Comparison of ENCODE assay signal across 27 cellular contexts in genomic region chr6:166237611-166238010, GRCh38.
DNase-seq lines count a peak whose midpoint lies in the region; ATAC-seq and TF ChIP-seq lines count a peak whose summit lies in the region.
"Had no signal": no experiment of that assay in that cellular context is flagged by ENCODE, and none has a peak within 500 bp of the region (broad histone marks: within the 10 kb centered on the region; RNA-seq: fewer than 3 reads in every experiment).

No MANE protein-coding gene starts in this region.

- H3K4me1 Mint-ChIP-seq in endothelial cell (ENCODE audit: unreplicated experiment) = peaks cover 10% of the 10 kb centered on the region
- H3K4me1 Mint-ChIP-seq: mesothelial cell of epicardium, nephron had no signal

- H3K27ac ChIP-seq in BLaER1 (no peak overlapping the region), GM23248 (no peak overlapping the region), osteoblast (ENCODE audit: low read depth, low read length) (no peak overlapping the region), PC-3 (ENCODE audit: low read length) (no peak overlapping the region), trophoblast cell (ENCODE audit: low read depth, low read length) (no peak overlapping the region)
- H3K27ac ChIP-seq: tibial nerve had no signal

- 6 to 7% methylated on average over 5 of the region's 5 CpGs for WGBS in GM23248 (ENCODE audit: low coverage in 1 of 2, low lambda C conversion rate in 2 of 2, missing lambda C conversion rate in 2 of 2), 2 experiments
- no CpG with 5 or more reads among the region's 5 CpGs for WGBS in trophoblast cell (ENCODE audit: extremely low coverage, insufficient coverage, insufficient read length)

- H3K36me3 ChIP-seq in BLaER1 = no peaks in the 10 kb centered on the region
- no peaks in the 10 kb centered on the region for H3K36me3 ChIP-seq in GM23248 (ENCODE audit: low read depth)
- H3K36me3 ChIP-seq in osteoblast (ENCODE audit: insufficient read depth, low read length) = no peaks in the 10 kb centered on the region
- H3K36me3 ChIP-seq in PC-3 (ENCODE audit: low read depth, low read length) = no peaks in the 10 kb centered on the region
- no peaks in the 10 kb centered on the region for H3K36me3 ChIP-seq in trophoblast cell (ENCODE audit: control insufficient read depth in 1 of 2, insufficient read depth in 2 of 2, low read length in 2 of 2)
- H3K36me3 ChIP-seq: tibial nerve had no signal

- no peak overlapping the region for H3K18ac ChIP-seq in trophoblast cell (ENCODE audit: low read length)

- TF ChIP-seq CTCF in endothelial cell (IDR thresholded peaks at IDR 0.05; ENCODE audit: unreplicated experiment) = no peak
- TF ChIP-seq CTCF in osteoblast (IDR thresholded peaks at IDR 0.05; ENCODE audit: extremely low read depth, low read depth, low read length) = no peak
- TF ChIP-seq CTCF in PC-3 (conservative IDR thresholded peaks at IDR 0.05; ENCODE audit: low read depth, low read length) = no peak

- peak overlapping the region; percentile 64 for H3K4me2 ChIP-seq in BLaER1
- no peak overlapping the region for H3K4me2 ChIP-seq in GM23248 (ENCODE audit: unreplicated experiment)
- H3K4me2 ChIP-seq in osteoblast (ENCODE audit: insufficient read depth, low read length) = no peak overlapping the region
- no peak overlapping the region for H3K4me2 ChIP-seq in PC-3 (ENCODE audit: low read length)
- no peak overlapping the region for H3K4me2 ChIP-seq in trophoblast cell (ENCODE audit: low read length)
- H3K4me2 ChIP-seq: GM23338 had no signal

- no peak overlapping the region for H3K9ac ChIP-seq in BLaER1
- no peak overlapping the region for H3K9ac ChIP-seq in GM23248
- no peak overlapping the region for H3K9ac ChIP-seq in PC-3 (ENCODE audit: low read length)
- no peak overlapping the region for H3K9ac ChIP-seq in trophoblast cell (ENCODE audit: low read length)

- no peak overlapping the region for H3K4ac ChIP-seq in trophoblast cell (ENCODE audit: low read depth, low read length)

- H3F3A ChIP-seq in GM23248 (ENCODE audit: insufficient read depth) (no peaks in the 10 kb centered on the region), PC-3 (ENCODE audit: low read length, unreplicated experiment) (no peaks in the 10 kb centered on the region)

- intact Hi-C loops in PC-3 (cut with micrococcal nuclease) = no loop called here

- in situ Hi-C loops in GM23248 (cut with MboI) = no loop called here

- no peak overlapping the region for H3K23ac ChIP-seq in trophoblast cell (ENCODE audit: low read length)

- no peaks in the 10 kb centered on the region for H3K9me3 Mint-ChIP-seq in endothelial cell (ENCODE audit: unreplicated experiment)
- H3K9me3 Mint-ChIP-seq: activated naive CD4-positive, alpha-beta T cell treated with anti-CD3 and anti-CD28 coated beads, Interleukin-2, amount 10 ng/mL, durations not matched to agents 7 days and 5 days; activated T-cell treated with anti-CD3 and anti-CD28 coated beads, Interleukin-2, amount 50 U/mL, for 72 hours; central memory CD8-positive, alpha-beta T cell; GM23338; mesothelial cell of epicardium; nephron; stimulated activated naive B cell treated with anti-CD40 and anti-IgM and Interleukin-4, amounts not matched to agents 10 μg/mL and 1 μg/mL and 100 μg/mL, for 72 hours had no signal

- H3K79me1 ChIP-seq in trophoblast cell (ENCODE audit: low read length) = no peaks in the 10 kb centered on the region

- no peak overlapping the region for H2BK12ac ChIP-seq in trophoblast cell (ENCODE audit: low read length)

- H3K4me3 Mint-ChIP-seq in endothelial cell (ENCODE audit: unreplicated experiment) = no peak overlapping the region
- H3K4me3 Mint-ChIP-seq: activated naive CD4-positive, alpha-beta T cell treated with anti-CD3 and anti-CD28 coated beads, Interleukin-2, amount 10 ng/mL, durations not matched to agents 7 days and 5 days; activated T-cell treated with anti-CD3 and anti-CD28 coated beads, Interleukin-2, amount 50 U/mL, for 72 hours; central memory CD8-positive, alpha-beta T cell; GM23338; mesothelial cell of epicardium; nephron; stimulated activated naive B cell treated with anti-CD40 and anti-IgM and Interleukin-4, amounts not matched to agents 10 μg/mL and 1 μg/mL and 100 μg/mL, for 72 hours had no signal

- no peaks in the 10 kb centered on the region for H3K36me3 Mint-ChIP-seq in endothelial cell (ENCODE audit: low read depth, unreplicated experiment)
- H3K36me3 Mint-ChIP-seq: activated naive CD4-positive, alpha-beta T cell treated with anti-CD3 and anti-CD28 coated beads, Interleukin-2, amount 10 ng/mL, durations not matched to agents 7 days and 5 days; mesothelial cell of epicardium; stimulated activated naive B cell treated with anti-CD40 and anti-IgM and Interleukin-4, amounts not matched to agents 10 μg/mL and 1 μg/mL and 100 μg/mL, for 72 hours had no signal

- H3K9me2 ChIP-seq in GM23248 (ENCODE audit: insufficient read depth) = no peaks in the 10 kb centered on the region
- no peaks in the 10 kb centered on the region for H3K9me2 ChIP-seq in PC-3 (replicated peaks; ENCODE audit: low read length)

- H4K20me1 ChIP-seq in BLaER1 (no peaks in the 10 kb centered on the region), GM23248 (ENCODE audit: insufficient read depth) (no peaks in the 10 kb centered on the region), osteoblast (ENCODE audit: insufficient read depth, low read length) (no peaks in the 10 kb centered on the region), PC-3 (ENCODE audit: low read length) (no peaks in the 10 kb centered on the region)

- no peak overlapping the region for H2BK120ac ChIP-seq in trophoblast cell (ENCODE audit: insufficient read depth, low read length, poor library complexity)

- H3K4me1 ChIP-seq in BLaER1 (peaks cover 22% of the 10 kb centered on the region), GM23248 (ENCODE audit: insufficient read depth) (no peaks in the 10 kb centered on the region), osteoblast (ENCODE audit: insufficient read depth, low read length) (no peaks in the 10 kb centered on the region), PC-3 (ENCODE audit: insufficient read depth, low read length) (no peaks in the 10 kb centered on the region), trophoblast cell (ENCODE audit: control insufficient read depth in 1 of 2, insufficient read depth in 2 of 2, low read length in 2 of 2) (peaks cover 0 to 3% of the 10 kb centered on the region in 2 experiments)
- H3K4me1 ChIP-seq: tibial nerve had no signal

- POLR2A ChIA-PET in PC-3 (lab: Charles Lee; ENCODE audit: unreplicated experiment) = no interaction called here

- H3K79me2 ChIP-seq in GM23248 (ENCODE audit: insufficient read depth) (no peaks in the 10 kb centered on the region), osteoblast (ENCODE audit: insufficient read depth, low read length) (no peaks in the 10 kb centered on the region), PC-3 (ENCODE audit: low read length) (no peaks in the 10 kb centered on the region), trophoblast cell (ENCODE audit: control insufficient read depth, insufficient read depth, low read length, poor library complexity) (no peaks in the 10 kb centered on the region)

- H3K9me3 ChIP-seq in BLaER1 = no peaks in the 10 kb centered on the region
- H3K9me3 ChIP-seq in GM23248 (ENCODE audit: low read depth) = no peaks in the 10 kb centered on the region
- no peaks in the 10 kb centered on the region for H3K9me3 ChIP-seq in osteoblast (ENCODE audit: low read depth, low read length)
- no peaks in the 10 kb centered on the region for H3K9me3 ChIP-seq in PC-3 (ENCODE audit: low read length)
- peaks cover 3% of the 10 kb centered on the region for H3K9me3 ChIP-seq in trophoblast cell (ENCODE audit: insufficient read depth, low read depth, low read length)
- H3K9me3 ChIP-seq: tibial nerve had no signal

- no peak overlapping the region for H2BK5ac ChIP-seq in trophoblast cell (ENCODE audit: low read depth, low read length, poor library complexity)

- no peak overlapping the region for H4K8ac ChIP-seq in trophoblast cell (ENCODE audit: low read depth, low read length)

- no peak overlapping the region for H4K91ac ChIP-seq in trophoblast cell (ENCODE audit: low read depth, low read length)

- peak overlapping the region; percentile 38 for H3K27ac Mint-ChIP-seq in endothelial cell (ENCODE audit: unreplicated experiment)
- H3K27ac Mint-ChIP-seq: activated naive CD4-positive, alpha-beta T cell treated with anti-CD3 and anti-CD28 coated beads, Interleukin-2, amount 10 ng/mL, durations not matched to agents 7 days and 5 days; activated T-cell treated with anti-CD3 and anti-CD28 coated beads, Interleukin-2, amount 50 U/mL, for 72 hours; GM23338; mesothelial cell of epicardium; nephron; progenitor cell of endocrine pancreas; stimulated activated naive B cell treated with anti-CD40 and anti-IgM and Interleukin-4, amounts not matched to agents 10 μg/mL and 1 μg/mL and 100 μg/mL, for 72 hours had no signal

- no peak overlapping the region for H3K14ac ChIP-seq in trophoblast cell (ENCODE audit: low read length)

- peaks cover 13% of the 10 kb centered on the region for H3K27me3 Mint-ChIP-seq in endothelial cell (ENCODE audit: unreplicated experiment)

- H2AFZ ChIP-seq in GM23248 = no peak overlapping the region
- H2AFZ ChIP-seq in osteoblast (ENCODE audit: low read length) = no peak overlapping the region
- no peak overlapping the region for H2AFZ ChIP-seq in PC-3 (ENCODE audit: low read length)
- H2AFZ ChIP-seq in trophoblast cell (ENCODE audit: insufficient read depth, low read length, poor library complexity) = no peak overlapping the region

- peak; percentile 43 for DNase-seq in GM23248
- DNase-seq in endothelial cell (ENCODE audit: low spot score) = no peak
- peak; percentile 50 for DNase-seq in osteoblast (ENCODE audit: insufficient read length, low spot score, missing footprints)
- no peak for DNase-seq in germinal center (ENCODE audit: low spot score)
- DNase-seq in PC-3 = no peak
- no peak for DNase-seq in trophoblast cell
- DNase-seq in C1 segment of cervical spinal cord (lab: John Stamatoyannopoulos, UW) = no peak
- DNase-seq: activated CD4-positive, alpha-beta T cell treated with anti-CD3 and anti-CD28 coated beads for 1 hour; activated naive CD4-positive, alpha-beta T cell treated with anti-CD3 and anti-CD28 coated beads, Interleukin-2, amount 10 ng/mL, durations not matched to agents 7 days and 5 days; activated T-cell treated with anti-CD3 and anti-CD28 coated beads, Interleukin-2, amount 50 U/mL, for 72 hours; AML-193; glutamatergic neuron; left colon; NCI-H1436 treated with DMSO at 0.1 percent for 48 hours; NCI-H524 treated with DMSO at 0.1 percent for 48 hours; Right ventricle myocardium superior; stimulated activated CD4-positive, alpha-beta T cell treated with anti-CD3 and anti-CD28 coated beads, Interleukin-2, amount 100 ng/mL, for 24 hours; stimulated activated naive B cell treated with anti-CD40 and anti-IgM and Interleukin-4, amounts not matched to agents 10 μg/mL and 1 μg/mL and 100 μg/mL, for 72 hours had no signal

- CTCF ChIA-PET in PC-3 (lab: Charles Lee) = no interaction called here

- BruUV-seq in PC-3 (replicated peaks; lab: Mats Ljungman, UMichigan) = no TSS peak

- H3K27me3 ChIP-seq in BLaER1 = no peaks in the 10 kb centered on the region
- peaks cover 35% of the 10 kb centered on the region for H3K27me3 ChIP-seq in GM23248 (replicated peaks; ENCODE audit: insufficient read depth)
- H3K27me3 ChIP-seq in osteoblast (ENCODE audit: insufficient read depth, low read length) = peaks cover 4% of the 10 kb centered on the region
- H3K27me3 ChIP-seq in PC-3 (ENCODE audit: low read length) = peaks cover 39% of the 10 kb centered on the region
- H3K27me3 ChIP-seq in trophoblast cell (ENCODE audit: insufficient read depth, low read length) = no peaks in the 10 kb centered on the region

- no peak for ATAC-seq in PC-3
- ATAC-seq: activated T-cell treated with anti-CD3 and anti-CD28 coated beads, Interleukin-2, amount 50 U/mL, for 72 hours; esophagus mucosa; GM12878; GM23338; left colon; stimulated activated naive B cell treated with anti-CD40 and anti-IgM and Interleukin-4, amounts not matched to agents 10 μg/mL and 1 μg/mL and 100 μg/mL, for 72 hours had no signal

- H2AK5ac ChIP-seq in trophoblast cell (ENCODE audit: low read length) = no peak overlapping the region

- H3K4me3 ChIP-seq in BLaER1 (no peak overlapping the region), GM23248 (no peak overlapping the region), osteoblast (ENCODE audit: insufficient read depth, low read length) (no peak overlapping the region), PC-3 (ENCODE audit: low read length) (no peak overlapping the region), trophoblast cell (ENCODE audit: low read depth, low read length) (no peak overlapping the region)
- H3K4me3 ChIP-seq: GM12878, GM23338, tibial nerve had no signal

- H4K12ac ChIP-seq in trophoblast cell (ENCODE audit: low read depth, low read length) = no peak overlapping the region

Comparison
In these comparisons a context has a peak if more than half of its experiments do, and no peak if none do; other contexts are left out.
1. DNase-seq: peak in GM23248 (single experiment) and osteoblast (single experiment); none in endothelial cell (single experiment), germinal center (single experiment), PC-3 (single experiment), trophoblast cell (0 of 2) and C1 segment of cervical spinal cord (0 of 14).